ENCODE assay signal across 14 cellular contexts in genomic region chr5:72074238-72074637, GRCh38.
"Had no signal": no experiment of that assay in that cellular context is flagged by ENCODE, and none has a peak within 500 bp of the region (broad histone marks: within the 10 kb centered on the region; RNA-seq: fewer than 3 reads in every experiment).

No MANE protein-coding gene starts in this region.

- DNase-seq: activated CD4-positive, alpha-beta T cell treated with anti-CD3 and anti-CD28 coated beads, Interleukin-2, amount 10 ng/mL, durations not matched to agents 7 days and 5 days; activated CD4-positive, CD25-positive, alpha-beta regulatory T cell; activated naive CD4-positive, alpha-beta T cell treated with anti-CD3 and anti-CD28 coated beads, Interleukin-2, amount 10 ng/mL, durations not matched to agents 7 days and 5 days; caudate nucleus; colonic mucosa; effector CD4-positive, alpha-beta T cell; islet precursor cell; mammary epithelial cell; naive thymus-derived CD4-positive, alpha-beta T cell; posterior cingulate gyrus; right cardiac atrium; stimulated activated naive B cell treated with anti-CD40 and anti-IgM and Interleukin-4, amounts not matched to agents 10 μg/mL and 1 μg/mL and 100 μg/mL, for 72 hours had no signal

- ATAC-seq: left lobe of liver; naive thymus-derived CD4-positive, alpha-beta T cell; right cardiac atrium; stimulated activated naive B cell treated with anti-CD40 and anti-IgM and Interleukin-4, amounts not matched to agents 10 μg/mL and 1 μg/mL and 100 μg/mL, for 72 hours had no signal

- H3K4me1 ChIP-seq: colonic mucosa, tibial nerve had no signal

- H3K36me3 ChIP-seq: colonic mucosa, tibial nerve had no signal

- H3K27ac ChIP-seq: colonic mucosa, tibial nerve had no signal

- H3K9me3 ChIP-seq: colonic mucosa, tibial nerve had no signal

- H3K4me3 ChIP-seq: colonic mucosa, tibial nerve had no signal

- H3K27me3 ChIP-seq: colonic mucosa, tibial nerve had no signal
